ENCODE assay signal across 18 cellular contexts in genomic region chr6:24922854-24923253, GRCh38. TPM values are rescaled to one million over a fixed set of nuclear protein-coding genes. Genes with fewer than 3 reads are reported as not detected.
A peak's percentile ranks its signal among the peaks of the same experiment; 100 is the strongest.
DNase-seq lines count a peak whose midpoint lies in the region; ATAC-seq and TF ChIP-seq lines count a peak whose summit lies in the region.
"Had no signal": no experiment of that assay in that cellular context is flagged by ENCODE, and none has a peak within 500 bp of the region (broad histone marks: within the 10 kb centered on the region; RNA-seq: fewer than 3 reads in every experiment).

No MANE protein-coding gene starts in this region.

- peak overlapping the region; percentile 71 for H3K27ac Mint-ChIP-seq in activated CD4-positive, alpha-beta T cell treated with anti-CD3 and anti-CD28 coated beads, Interleukin-2, amount 10 ng/mL, durations not matched to agents 7 days and 5 days
- peak overlapping the region; percentile 74 for H3K27ac Mint-ChIP-seq in activated T-helper 17 cell treated with anti-CD3 and anti-CD28 coated beads, Interleukin-2, amount 50 U/mL, for 72 hours
- peak overlapping the region; percentile 84 to 89 for H3K27ac Mint-ChIP-seq in natural killer cell treated with Interleukin-12 subunit alpha and Interleukin-12 subunit beta and Interleukin-15 and Interleukin-18, amount 100 ng/mL, for 72 hours

- H3K27me3 ChIP-seq in DND-41 (ENCODE audit: insufficient read depth, low read length, poor library complexity), result no peaks in the 10 kb centered on the region
- H3K27me3 ChIP-seq: heart right ventricle, pancreas, Peyer's patch, stomach, upper lobe of right lung had no signal

- TF ChIP-seq CTCF in DND-41 (IDR thresholded peaks at IDR 0.05; ENCODE audit: borderline replicate concordance, extremely low read depth, low read length, poor library complexity, severe bottlenecking), result no peak

- no peak overlapping the region for H3K9ac ChIP-seq in DND-41 (ENCODE audit: low read depth, low read length)
- H3K9ac ChIP-seq: KMS-11 had no signal

- POLR2A ChIA-PET in activated CD4-positive, alpha-beta T cell treated with anti-CD3 and anti-CD28 coated beads, Interleukin-2, amount 10 ng/mL, durations not matched to agents 7 days and 5 days (lab: Charles Lee), result no interaction called here

- no peaks in the 10 kb centered on the region for H3K9me3 ChIP-seq in DND-41 (ENCODE audit: insufficient read depth, low read length, severe bottlenecking)
- H3K9me3 ChIP-seq: heart right ventricle, pancreas, Peyer's patch, stomach, upper lobe of right lung had no signal

- peaks cover 87% of the 10 kb centered on the region for H3K4me1 ChIP-seq in DND-41 (ENCODE audit: insufficient read depth, low read length)
- H3K4me1 ChIP-seq: pancreas, upper lobe of right lung had no signal

- H3K4me2 ChIP-seq in DND-41 (ENCODE audit: insufficient read depth, low read length), result no peak overlapping the region
- H3K4me2 ChIP-seq: KMS-11 had no signal

- CTCF ChIA-PET in activated CD4-positive, alpha-beta T cell treated with anti-CD3 and anti-CD28 coated beads, Interleukin-2, amount 10 ng/mL, durations not matched to agents 7 days and 5 days (lab: Charles Lee), result interaction anchor here (0.6 kb wide), 1 partner anchor 29 kb away, joined by 3 read pairs; no protein-coding TSS in a partner anchor

- H3K79me2 ChIP-seq in DND-41 (ENCODE audit: insufficient read depth, low read length), result peaks cover 61% of the 10 kb centered on the region

- peak overlapping the region; percentile 59 for H3K27ac ChIP-seq in DND-41 (ENCODE audit: low read length)
- H3K27ac ChIP-seq: KMS-11, pancreas, stomach, upper lobe of right lung had no signal

- H3K4me3 ChIP-seq in DND-41 (ENCODE audit: low read depth in 1 of 2, low read length in 2 of 2), result no peak overlapping the region
- H3K4me3 ChIP-seq: heart right ventricle, pancreas, Peyer's patch, stomach, upper lobe of right lung had no signal

- no peak overlapping the region for H2AFZ ChIP-seq in DND-41 (ENCODE audit: low read depth, low read length)

- peaks cover 3% of the 10 kb centered on the region; the same call in 1 of the 2 replicates for H4K20me1 ChIP-seq in DND-41 (ENCODE audit: insufficient read depth, low read length)

- no peak for ATAC-seq in DND-41 (ENCODE audit: insufficient read depth, low read depth)
- peak; percentile 15 for ATAC-seq in activated T-helper 17 cell treated with anti-CD3 and anti-CD28 coated beads, Interleukin-2, amount 50 U/mL, for 72 hours (replicated peaks)
- peak in 1 of 2 donors; percentile 39 for ATAC-seq in natural killer cell treated with Interleukin-12 subunit alpha and Interleukin-12 subunit beta and Interleukin-15 and Interleukin-18, amount 100 ng/mL, for 72 hours
- no peak for ATAC-seq in GM21390 (IDR thresholded peaks at IDR 0.05; ENCODE audit: unreplicated experiment)
- ATAC-seq: heart right ventricle, sciatic nerve had no signal

- peaks cover 83% of the 10 kb centered on the region for H3K36me3 Mint-ChIP-seq in activated CD4-positive, alpha-beta T cell treated with anti-CD3 and anti-CD28 coated beads, Interleukin-2, amount 10 ng/mL, durations not matched to agents 7 days and 5 days (ENCODE audit: low read depth)
- peaks cover 38% of the 10 kb centered on the region for H3K36me3 Mint-ChIP-seq in activated T-helper 17 cell treated with anti-CD3 and anti-CD28 coated beads, Interleukin-2, amount 50 U/mL, for 72 hours (ENCODE audit: low read depth)
- H3K36me3 Mint-ChIP-seq in natural killer cell treated with Interleukin-12 subunit alpha and Interleukin-12 subunit beta and Interleukin-15 and Interleukin-18, amount 100 ng/mL, for 72 hours, result peaks cover 18% of the 10 kb centered on the region

- no peaks in the 10 kb centered on the region for H3K27me3 Mint-ChIP-seq in activated CD4-positive, alpha-beta T cell treated with anti-CD3 and anti-CD28 coated beads, Interleukin-2, amount 10 ng/mL, durations not matched to agents 7 days and 5 days
- H3K27me3 Mint-ChIP-seq in activated T-helper 17 cell treated with anti-CD3 and anti-CD28 coated beads, Interleukin-2, amount 50 U/mL, for 72 hours, result no peaks in the 10 kb centered on the region
- H3K27me3 Mint-ChIP-seq in natural killer cell treated with Interleukin-12 subunit alpha and Interleukin-12 subunit beta and Interleukin-15 and Interleukin-18, amount 100 ng/mL, for 72 hours, result no peaks in the 10 kb centered on the region

- no peak for DNase-seq in activated CD4-positive, alpha-beta T cell treated with anti-CD3 and anti-CD28 coated beads, Interleukin-2, amount 10 ng/mL, durations not matched to agents 7 days and 5 days
- no peak for DNase-seq in activated CD4-positive, alpha-beta T cell treated with anti-CD3 and anti-CD28 coated beads for 1 hour
- DNase-seq in DND-41 (no peak), NCI-H2227 treated with DMSO at 0.1 percent for 48 hours (lab: John Stamatoyannopoulos, UW) (no peak), hepatic stellate cell (ENCODE audit: low spot score) (no peak)
- DNase-seq in natural killer cell treated with Interleukin-12 subunit alpha and Interleukin-12 subunit beta and Interleukin-15 and Interleukin-18, amount 100 ng/mL, for 72 hours (ENCODE audit: low spot score), result no peak
- DNase-seq: activated CD4-positive, alpha-beta T cell treated with anti-CD3 and anti-CD28 coated beads, Interleukin-2, amount 50 U/mL, for 1 hour; activated effector memory CD4-positive, alpha-beta T cell treated with Interleukin-2 at 50 U/mL for 16 hours; heart right ventricle; NCI-H1105; pancreas; Peyer's patch; stomach; upper lobe of right lung had no signal

- no peaks in the 10 kb centered on the region for H3K36me3 ChIP-seq in DND-41 (ENCODE audit: insufficient read depth, low read length)
- H3K36me3 ChIP-seq: heart right ventricle, pancreas, Peyer's patch, stomach, upper lobe of right lung had no signal

- H3K4me3 Mint-ChIP-seq in activated CD4-positive, alpha-beta T cell treated with anti-CD3 and anti-CD28 coated beads, Interleukin-2, amount 10 ng/mL, durations not matched to agents 7 days and 5 days, result peak overlapping the region; percentile 36
- peak overlapping the region; percentile 84 for H3K4me3 Mint-ChIP-seq in activated T-helper 17 cell treated with anti-CD3 and anti-CD28 coated beads, Interleukin-2, amount 50 U/mL, for 72 hours
- H3K4me3 Mint-ChIP-seq in natural killer cell treated with Interleukin-12 subunit alpha and Interleukin-12 subunit beta and Interleukin-15 and Interleukin-18, amount 100 ng/mL, for 72 hours, result peak overlapping the region; percentile 71

- H3K4me1 Mint-ChIP-seq in activated CD4-positive, alpha-beta T cell treated with anti-CD3 and anti-CD28 coated beads, Interleukin-2, amount 10 ng/mL, durations not matched to agents 7 days and 5 days, result peaks cover 89% of the 10 kb centered on the region
- H3K4me1 Mint-ChIP-seq in activated T-helper 17 cell treated with anti-CD3 and anti-CD28 coated beads, Interleukin-2, amount 50 U/mL, for 72 hours, result peaks cover 66% of the 10 kb centered on the region
- H3K4me1 Mint-ChIP-seq in natural killer cell treated with Interleukin-12 subunit alpha and Interleukin-12 subunit beta and Interleukin-15 and Interleukin-18, amount 100 ng/mL, for 72 hours (ENCODE audit: low read depth in 2 of 2), result peaks cover 73 to 94% of the 10 kb centered on the region in 2 donors

- peaks cover 7% of the 10 kb centered on the region for H3K9me3 Mint-ChIP-seq in activated CD4-positive, alpha-beta T cell treated with anti-CD3 and anti-CD28 coated beads, Interleukin-2, amount 10 ng/mL, durations not matched to agents 7 days and 5 days
- peaks cover 7% of the 10 kb centered on the region for H3K9me3 Mint-ChIP-seq in activated T-helper 17 cell treated with anti-CD3 and anti-CD28 coated beads, Interleukin-2, amount 50 U/mL, for 72 hours
- peaks cover 6% of the 10 kb centered on the region for H3K9me3 Mint-ChIP-seq in natural killer cell treated with Interleukin-12 subunit alpha and Interleukin-12 subunit beta and Interleukin-15 and Interleukin-18, amount 100 ng/mL, for 72 hours

RNA-seq across cellular contexts. Expression of gene RIPOR2, which starts 12.9 kb away (rescaled TPM):
- total RNA-seq in activated CD4-positive, alpha-beta T cell treated with anti-CD3 and anti-CD28 coated beads, Interleukin-2, amount 10 ng/mL, durations not matched to agents 7 days and 5 days, result 100 to 1,000 TPM; 287 to 303 TPM
- total RNA-seq in activated T-helper 17 cell treated with anti-CD3 and anti-CD28 coated beads, Interleukin-2, amount 50 U/mL, for 72 hours, result 100 to 1,000 TPM in 1 of 2 donors, 10 to 100 TPM in 1; 47.5 to 113 TPM
- total RNA-seq in natural killer cell treated with Interleukin-12 subunit alpha and Interleukin-12 subunit beta and Interleukin-15 and Interleukin-18, amount 100 ng/mL, for 72 hours, result 10 to 100 TPM; 58.7 to 88.4 TPM
